8 cellular contexts compared by ENCODE assay signal in genomic region chr20:63858393-63859165, GRCh38. TPM values are rescaled to one million over a fixed set of nuclear protein-coding genes. Genes with fewer than 3 reads are reported as not detected.
DNase-seq lines count a peak whose midpoint lies in the region; ATAC-seq and TF ChIP-seq lines count a peak whose summit lies in the region.

No MANE protein-coding gene starts in this region.

- peak in 1 of 2 experiments; percentile 70 for DNase-seq in Caco-2
- DNase-seq in NCI-H69 (lab: John Stamatoyannopoulos, UW) = peak; percentile 38
- DNase-seq in naive thymus-derived CD4-positive, alpha-beta T cell = no peak
- no peak for DNase-seq in NCI-H2107 treated with DMSO at 0.1 percent for 48 hours (lab: John Stamatoyannopoulos, UW; ENCODE audit: unreplicated experiment)
- DNase-seq in NCI-H524 treated with DMSO at 0.1 percent for 48 hours (lab: John Stamatoyannopoulos, UW) = no peak

- BruUV-seq in Caco-2 (replicated peaks; lab: Mats Ljungman, UMichigan) = no TSS peak

- TF ChIP-seq CTCF in Caco-2 (IDR thresholded peaks at IDR 0.05; ENCODE audit: insufficient read depth in 1 of 2, low read depth in 1 of 2, low read length in 1 of 2, severe bottlenecking in 1 of 2, unreplicated experiment in 1 of 2) = peak in 1 of 2 experiments; percentile 71

- intact Hi-C loops in Caco-2 (cut with micrococcal nuclease; ENCODE audit: unreplicated experiment) = no loop called here
- intact Hi-C loops in naive thymus-derived CD4-positive, alpha-beta T cell (cut with micrococcal nuclease) = no loop called here

- H3K27ac Mint-ChIP-seq in Caco-2 (ENCODE audit: unreplicated experiment) = peak overlapping the region; percentile 15
- peak overlapping the region; percentile 46 to 87 (median 69) for H3K27ac Mint-ChIP-seq in naive thymus-derived CD4-positive, alpha-beta T cell

- H3K4me1 ChIP-seq in Caco-2 (peaks cover 30% of the 10 kb centered on the region), duodenal mucosa (ENCODE audit: control insufficient read depth in 1 of 2, insufficient read depth in 2 of 2, low read length in 2 of 2) (peaks cover 30 to 43% of the 10 kb centered on the region in 2 donors)
- H3K4me1 ChIP-seq in naive thymus-derived CD4-positive, alpha-beta T cell (ENCODE audit: control insufficient read depth in 2 of 2, insufficient read depth in 2 of 2, low read length in 2 of 2) = peaks cover 19 to 30% of the 10 kb centered on the region in 2 donors

- H3K36me3 ChIP-seq in Caco-2 (ENCODE audit: control insufficient read depth, insufficient read depth, low read length) = peaks cover 5% of the 10 kb centered on the region
- H3K36me3 ChIP-seq in duodenal mucosa (ENCODE audit: control insufficient read depth in 1 of 2, insufficient read depth in 2 of 2, low read length in 2 of 2) = peaks cover 4 to 13% of the 10 kb centered on the region in 2 donors
- H3K36me3 ChIP-seq in naive thymus-derived CD4-positive, alpha-beta T cell (ENCODE audit: control insufficient read depth in 2 of 3, insufficient read depth in 3 of 3, low read length in 3 of 3) = peaks cover 0 to 10% (median 0%) of the 10 kb centered on the region in 3 experiments

- ATAC-seq in naive thymus-derived CD4-positive, alpha-beta T cell = peak; percentile 5
- ATAC-seq in HG03469 (IDR thresholded peaks at IDR 0.05; ENCODE audit: unreplicated experiment) = no peak
- no peak for ATAC-seq in HG03439 (IDR thresholded peaks at IDR 0.05; ENCODE audit: unreplicated experiment)

- peak overlapping the region; percentile 25 for H3K27ac ChIP-seq in duodenal mucosa (ENCODE audit: low read depth, low read length)
- peak overlapping the region; percentile 44 for H3K27ac ChIP-seq in naive thymus-derived CD4-positive, alpha-beta T cell (ENCODE audit: low read depth, low read length)

- H3K27me3 Mint-ChIP-seq in Caco-2 (ENCODE audit: insufficient read depth, unreplicated experiment) = no peaks in the 10 kb centered on the region
- no peaks in the 10 kb centered on the region for H3K27me3 Mint-ChIP-seq in naive thymus-derived CD4-positive, alpha-beta T cell

- POLR2A ChIA-PET in Caco-2 (lab: Charles Lee) = interaction anchor here (0.6 to 0.7 kb wide), 2 partner anchors 8 to 124 kb away, joined by 3 read pairs; no protein-coding TSS in a partner anchor
- POLR2A ChIA-PET in naive thymus-derived CD4-positive, alpha-beta T cell (lab: Charles Lee) = no interaction called here

- H3K4me3 ChIP-seq in Caco-2 (ENCODE audit: low read depth, low read length) = peak overlapping the region; percentile 2; the same call in 1 of the 2 replicates
- no peak overlapping the region for H3K4me3 ChIP-seq in duodenal mucosa (ENCODE audit: low read depth in 1 of 2, low read length in 2 of 2)
- H3K4me3 ChIP-seq in naive thymus-derived CD4-positive, alpha-beta T cell (ENCODE audit: low read length) = peak overlapping the region; percentile 17

- peak overlapping the region; percentile 24 for H3K4me3 Mint-ChIP-seq in Caco-2 (ENCODE audit: unreplicated experiment)
- peak overlapping the region in 9 of 10 donors; percentile 14 to 74 (median 57) for H3K4me3 Mint-ChIP-seq in naive thymus-derived CD4-positive, alpha-beta T cell

- no peak overlapping the region for H3K9ac ChIP-seq in duodenal mucosa (ENCODE audit: low read depth in 1 of 2, low read length in 2 of 2)

- CTCF ChIA-PET in Caco-2 (lab: Charles Lee) = interaction anchor here (0.7 to 1.5 kb wide), 6 partner anchors 41 to 321 kb away, joined by 3 to 5 read pairs (median 4); partner anchors contain the start of genes ARFRP1 and ZGPAT
- CTCF ChIA-PET in naive thymus-derived CD4-positive, alpha-beta T cell (lab: Charles Lee) = interaction anchor here (0.6 kb wide), 2 partner anchors 150 to 263 kb away, joined by 3 to 4 read pairs; partner anchors contain the start of genes ARFRP1 and ZGPAT

- no peaks in the 10 kb centered on the region for H3K9me3 ChIP-seq in Caco-2
- H3K9me3 ChIP-seq in duodenal mucosa (ENCODE audit: control insufficient read depth in 1 of 2, low read length in 2 of 2) = no peaks in the 10 kb centered on the region
- no peaks in the 10 kb centered on the region for H3K9me3 ChIP-seq in naive thymus-derived CD4-positive, alpha-beta T cell (ENCODE audit: control insufficient read depth in 2 of 3, low read length in 3 of 3)

- H3K27me3 ChIP-seq in Caco-2 (replicated peaks; ENCODE audit: control insufficient read depth, insufficient read depth, low read length) = no peaks in the 10 kb centered on the region
- peaks cover 23% of the 10 kb centered on the region in 2 donors for H3K27me3 ChIP-seq in duodenal mucosa (ENCODE audit: control insufficient read depth in 1 of 2, insufficient read depth in 2 of 2, low read length in 2 of 2)
- no peaks in the 10 kb centered on the region for H3K27me3 ChIP-seq in naive thymus-derived CD4-positive, alpha-beta T cell (ENCODE audit: control insufficient read depth in 2 of 2, insufficient read depth in 2 of 2, low read length in 2 of 2)

- H3K9me3 Mint-ChIP-seq in Caco-2 (ENCODE audit: unreplicated experiment) = no peaks in the 10 kb centered on the region
- H3K9me3 Mint-ChIP-seq in naive thymus-derived CD4-positive, alpha-beta T cell = no peaks in the 10 kb centered on the region

- peaks cover 77% of the 10 kb centered on the region for H3K36me3 Mint-ChIP-seq in Caco-2 (ENCODE audit: insufficient read depth, unreplicated experiment)
- H3K36me3 Mint-ChIP-seq in naive thymus-derived CD4-positive, alpha-beta T cell = peaks cover 0 to 13% (median 3%) of the 10 kb centered on the region in 5 donors

- peaks cover 11% of the 10 kb centered on the region for H3K4me1 Mint-ChIP-seq in Caco-2 (ENCODE audit: low read depth, unreplicated experiment)
- peaks cover 16 to 34% (median 32%) of the 10 kb centered on the region in 7 donors for H3K4me1 Mint-ChIP-seq in naive thymus-derived CD4-positive, alpha-beta T cell

RNA-seq across cellular contexts. Expression of gene ABHD16B, which starts 2.7 kb away (rescaled TPM):
- 0.27 TPM in 1 of 2 replicates, not detected in the other for total RNA-seq in Caco-2 (2022)
- total RNA-seq in naive thymus-derived CD4-positive, alpha-beta T cell = under 1 TPM in 1 of 5 experiments, not detected in 4; 0.24 TPM
- 1 to 10 TPM in 1 of 2 donors, under 1 TPM in 1; 0.65 to 1.1 TPM for polyA plus RNA-seq in naive thymus-derived CD4-positive, alpha-beta T cell

RNA-seq across cellular contexts. Expression of gene TPD52L2, which starts 6.5 kb away (rescaled TPM):
- 286 and 293 TPM in 2 replicates for total RNA-seq in Caco-2 (2022)
- total RNA-seq in naive thymus-derived CD4-positive, alpha-beta T cell = 10 to 100 TPM; 33.7 to 56.8 (median 43.2) TPM
- 10 to 100 TPM; 67.4 to 84.0 TPM for polyA plus RNA-seq in naive thymus-derived CD4-positive, alpha-beta T cell

RNA-seq across cellular contexts. Expression of gene ZBTB46, which starts 27.5 kb away (rescaled TPM):
- 9.1 and 9.5 TPM in 2 replicates for total RNA-seq in Caco-2 (2022)
- 1 to 10 TPM in 1 of 5 experiments, under 1 TPM in 3, not detected in 1; 0.05 to 1.7 (median 0.21) TPM for total RNA-seq in naive thymus-derived CD4-positive, alpha-beta T cell
- polyA plus RNA-seq in naive thymus-derived CD4-positive, alpha-beta T cell = under 1 TPM; 0.03 to 0.04 TPM

RNA-seq across cellular contexts. Expression of gene DNAJC5, which starts 36.3 kb away (rescaled TPM):
- total RNA-seq in Caco-2 (2022) = 117 and 124 TPM in 2 replicates
- total RNA-seq in naive thymus-derived CD4-positive, alpha-beta T cell = 10 to 100 TPM; 35.5 to 56.8 (median 50.3) TPM
- 1 to 10 TPM; 7.5 to 7.6 TPM for polyA plus RNA-seq in naive thymus-derived CD4-positive, alpha-beta T cell

Comparison
In these comparisons a context has a peak if more than half of its experiments do, and no peak if none do; other contexts are left out.
1. H3K4me3 ChIP-seq: peak in Caco-2 (single experiment) and naive thymus-derived CD4-positive, alpha-beta T cell (single experiment); none in duodenal mucosa (0 of 2).